Comparison of ENCODE assay signal across 9 cellular contexts in genomic region chr14:74275265-74275841, GRCh38. TPM values are rescaled to one million over a fixed set of nuclear protein-coding genes. Genes with fewer than 3 reads are reported as not detected.
A peak's percentile ranks its signal among the peaks of the same experiment; 100 is the strongest.
DNase-seq lines count a peak whose midpoint lies in the region; ATAC-seq lines count a peak whose summit lies in the region.
"Had no signal": no experiment of that assay in that cellular context is flagged by ENCODE, and none has a peak within 500 bp of the region (broad histone marks: within the 10 kb centered on the region; RNA-seq: fewer than 3 reads in every experiment).

No MANE protein-coding gene starts in this region.

- CTCF ChIA-PET in activated CD4-positive, alpha-beta memory T cell treated with anti-CD3 and anti-CD28 coated beads, Interleukin-2, amount 10 ng/mL, durations not matched to agents 7 days and 5 days (lab: Charles Lee), result no interaction called here

- H3K4me1 Mint-ChIP-seq in activated CD4-positive, alpha-beta memory T cell treated with anti-CD3 and anti-CD28 coated beads, Interleukin-2, amount 10 ng/mL, durations not matched to agents 7 days and 5 days, result no peaks in the 10 kb centered on the region

- POLR2A ChIA-PET in activated CD4-positive, alpha-beta memory T cell treated with anti-CD3 and anti-CD28 coated beads, Interleukin-2, amount 10 ng/mL, durations not matched to agents 7 days and 5 days (lab: Charles Lee), result no interaction called here

- no peaks in the 10 kb centered on the region for H3K9me3 Mint-ChIP-seq in activated CD4-positive, alpha-beta memory T cell treated with anti-CD3 and anti-CD28 coated beads, Interleukin-2, amount 10 ng/mL, durations not matched to agents 7 days and 5 days

- no peak overlapping the region for H3K27ac Mint-ChIP-seq in activated CD4-positive, alpha-beta memory T cell treated with anti-CD3 and anti-CD28 coated beads, Interleukin-2, amount 10 ng/mL, durations not matched to agents 7 days and 5 days

- no peaks in the 10 kb centered on the region for H3K36me3 Mint-ChIP-seq in activated CD4-positive, alpha-beta memory T cell treated with anti-CD3 and anti-CD28 coated beads, Interleukin-2, amount 10 ng/mL, durations not matched to agents 7 days and 5 days (ENCODE audit: low read depth)

- ATAC-seq in esophagus mucosa, result peak; percentile 77
- peak; percentile 58 for ATAC-seq in stimulated activated naive CD8-positive, alpha-beta T cell treated with anti-CD3 and anti-CD28 coated beads, Interleukin-15, Interleukin-2, amounts not matched to agents 100 U/mL and 50 U/mL, for 24 hours
- ATAC-seq in GM18873 (IDR thresholded peaks at IDR 0.05; ENCODE audit: low FRiP score, unreplicated experiment), result no peak
- no peak for ATAC-seq in HG02798 (IDR thresholded peaks at IDR 0.05; ENCODE audit: poor library complexity, unreplicated experiment)

- H3K27me3 Mint-ChIP-seq in activated CD4-positive, alpha-beta memory T cell treated with anti-CD3 and anti-CD28 coated beads, Interleukin-2, amount 10 ng/mL, durations not matched to agents 7 days and 5 days, result peaks cover 5% of the 10 kb centered on the region

- no peak overlapping the region for H3K4me3 Mint-ChIP-seq in activated CD4-positive, alpha-beta memory T cell treated with anti-CD3 and anti-CD28 coated beads, Interleukin-2, amount 10 ng/mL, durations not matched to agents 7 days and 5 days

- peak; percentile 44 for DNase-seq in H4 (ENCODE audit: low spot score)
- peak; percentile 37 for DNase-seq in NCI-H446 treated with DMSO at 0.1 percent for 48 hours (lab: John Stamatoyannopoulos, UW)
- DNase-seq in stimulated activated naive CD8-positive, alpha-beta T cell treated with anti-CD3 and anti-CD28 coated beads, Interleukin-15, Interleukin-2, amounts not matched to agents 100 U/mL and 50 U/mL, for 24 hours, result peak; percentile 17
- no peak for DNase-seq in activated CD4-positive, alpha-beta memory T cell treated with anti-CD3 and anti-CD28 coated beads, Interleukin-2, amount 10 ng/mL, durations not matched to agents 7 days and 5 days
- DNase-seq: kidney, retina had no signal

RNA-seq across cellular contexts. Expression of gene ABCD4, which starts 27.4 kb away (rescaled TPM):
- total RNA-seq in H4 (2014; rRNA removed; shearing (Covaris generic)), result 15.3 and 18.5 TPM in 2 replicates
- 18.1 TPM for total RNA-seq in esophagus mucosa
- 10 to 100 TPM; 52.7 to 54.4 TPM for total RNA-seq in activated CD4-positive, alpha-beta memory T cell treated with anti-CD3 and anti-CD28 coated beads, Interleukin-2, amount 10 ng/mL, durations not matched to agents 7 days and 5 days

RNA-seq across cellular contexts. Expression of gene VSX2, which starts 36.1 kb away (rescaled TPM):
- total RNA-seq in H4 (2014; rRNA removed; shearing (Covaris generic)), result not detected in 2 replicates
- not detected for total RNA-seq in esophagus mucosa
- total RNA-seq in activated CD4-positive, alpha-beta memory T cell treated with anti-CD3 and anti-CD28 coated beads, Interleukin-2, amount 10 ng/mL, durations not matched to agents 7 days and 5 days, result not detected
- total RNA-seq: kidney had no signal

Comparison
In these comparisons a context has a peak if more than half of its experiments do, and no peak if none do; other contexts are left out.
1. ATAC-seq: peak in esophagus mucosa (single experiment) and stimulated activated naive CD8-positive, alpha-beta T cell treated with anti-CD3 and anti-CD28 coated beads, Interleukin-15, Interleukin-2, amounts not matched to agents 100 U/mL and 50 U/mL, for 24 hours (single experiment); none in GM18873 (single experiment) and HG02798 (single experiment).